In genomic region chr11:71334191-71334590, GRCh38 we compare ENCODE assay signal across 26 cellular contexts.
"Had no signal": no experiment of that assay in that cellular context is flagged by ENCODE, and none has a peak within 500 bp of the region (broad histone marks: within the 10 kb centered on the region; RNA-seq: fewer than 3 reads in every experiment).

No MANE protein-coding gene starts in this region.

- H3K36me3 ChIP-seq: colonic mucosa, heart left ventricle, thoracic aorta, uterus, WERI-Rb-1 had no signal

- ATAC-seq: activated CD4-positive, CD25-positive, alpha-beta regulatory T cell treated with anti-CD3 and anti-CD28 coated beads, Interleukin-2, amount 50 U/mL, for 24 hours; activated naive CD4-positive, alpha-beta T cell treated with anti-CD3 and anti-CD28 coated beads, Interleukin-2, amount 50 U/mL, for 72 hours; effector memory CD8-positive, alpha-beta T cell; heart left ventricle; left cardiac atrium; naive thymus-derived CD4-positive, alpha-beta T cell; right cardiac atrium; stimulated activated naive CD8-positive, alpha-beta T cell treated with anti-CD3 and anti-CD28 coated beads, Interleukin-15, Interleukin-2, amounts not matched to agents 100 U/mL and 50 U/mL, for 24 hours had no signal

- H3K9me3 ChIP-seq: colonic mucosa, thoracic aorta, uterus had no signal

- H3K27ac ChIP-seq: colonic mucosa, heart left ventricle, thoracic aorta, uterus, WERI-Rb-1 had no signal

- DNase-seq: activated CD4-positive, alpha-beta T cell treated with anti-CD3 and anti-CD28 coated beads for 48 hours; activated CD4-positive, alpha-beta T cell treated with anti-CD3 and anti-CD28 coated beads, Interleukin-2, amount 50 U/mL, for 48 hours; activated CD8-positive, alpha-beta memory T cell treated with anti-CD3 and anti-CD28 coated beads, Interleukin-2, amount 50 U/mL, for 4 hours; activated T-cell treated with anti-CD3 and anti-CD28 coated beads, Interleukin-2, amount 50 U/mL, for 1 hour; cerebellar nuclear complex; colonic mucosa; effector memory CD8-positive, alpha-beta T cell; erythroblast; foreskin fibroblast; heart left ventricle; left cardiac atrium; mammary epithelial cell; midbrain; naive thymus-derived CD4-positive, alpha-beta T cell; nucleus accumbens; right cardiac atrium; stimulated activated CD4-positive, alpha-beta T cell treated with anti-CD3 and anti-CD28 coated beads, Interleukin-2, amount 100 ng/mL, for 48 hours; stimulated activated naive CD8-positive, alpha-beta T cell treated with anti-CD3 and anti-CD28 coated beads, Interleukin-15, Interleukin-2, amounts not matched to agents 100 U/mL and 50 U/mL, for 24 hours; SW 1271; T1000; trophoblast cell; uterus; WERI-Rb-1 had no signal

- H3K4me3 ChIP-seq: colonic mucosa, heart left ventricle, thoracic aorta, uterus had no signal

- H3K27me3 ChIP-seq: colonic mucosa, uterus had no signal

- H3K4me1 ChIP-seq: colonic mucosa, heart left ventricle, uterus had no signal
